ENCODE assay signal across 17 cellular contexts in genomic region chr3:196966526-196967401, GRCh38. TPM values are rescaled to one million over a fixed set of nuclear protein-coding genes. Genes with fewer than 3 reads are reported as not detected.
DNase-seq lines count a peak whose midpoint lies in the region; ATAC-seq and TF ChIP-seq lines count a peak whose summit lies in the region.
"Had no signal": no experiment of that assay in that cellular context is flagged by ENCODE, and none has a peak within 500 bp of the region (broad histone marks: within the 10 kb centered on the region; RNA-seq: fewer than 3 reads in every experiment).

No MANE protein-coding gene starts in this region.

- no peak for ATAC-seq in effector memory CD8-positive, alpha-beta T cell (replicated peaks)
- no peak for ATAC-seq in natural killer cell
- no peak for ATAC-seq in HG03175 (IDR thresholded peaks at IDR 0.05; ENCODE audit: unreplicated experiment)
- no peak for ATAC-seq in HG03108 (IDR thresholded peaks at IDR 0.05; ENCODE audit: unreplicated experiment)
- ATAC-seq: psoas muscle, upper lobe of right lung had no signal

- H3K4me1 ChIP-seq in CD4-positive, alpha-beta memory T cell (ENCODE audit: insufficient read depth, low read length): peaks cover 8% of the 10 kb centered on the region
- H3K4me1 ChIP-seq in HUES6 (ENCODE audit: control insufficient read depth, insufficient read depth, low read length): no peaks in the 10 kb centered on the region

- no peak overlapping the region for H3K9ac ChIP-seq in HUES6 (ENCODE audit: low read length)

- no peaks in the 10 kb centered on the region for H3K9me3 ChIP-seq in CD4-positive, alpha-beta memory T cell (ENCODE audit: control insufficient read depth in 1 of 2, low read length in 2 of 2)
- H3K9me3 ChIP-seq in HUES6 (ENCODE audit: control insufficient read depth, insufficient read depth, low read depth, low read length): peaks cover 5% of the 10 kb centered on the region
- H3K9me3 ChIP-seq: psoas muscle, upper lobe of right lung had no signal

- no peak overlapping the region for H3K27ac ChIP-seq in CD4-positive, alpha-beta memory T cell (ENCODE audit: low read depth, low read length)
- H3K27ac ChIP-seq in HUES6 (ENCODE audit: low read depth, low read length): no peak overlapping the region
- H3K27ac ChIP-seq: psoas muscle, upper lobe of right lung had no signal

- no peak overlapping the region for H3K27ac Mint-ChIP-seq in CD4-positive, alpha-beta memory T cell
- H3K27ac Mint-ChIP-seq in effector memory CD8-positive, alpha-beta T cell: peak overlapping the region in 1 of 2 donors; percentile 49
- no peak overlapping the region for H3K27ac Mint-ChIP-seq in natural killer cell

- H3K27me3 Mint-ChIP-seq in CD4-positive, alpha-beta memory T cell: no peaks in the 10 kb centered on the region
- no peaks in the 10 kb centered on the region for H3K27me3 Mint-ChIP-seq in effector memory CD8-positive, alpha-beta T cell
- no peaks in the 10 kb centered on the region for H3K27me3 Mint-ChIP-seq in natural killer cell (ENCODE audit: low read depth in 2 of 2)

- no peak for DNase-seq in CD4-positive, alpha-beta memory T cell
- DNase-seq in effector memory CD8-positive, alpha-beta T cell: no peak
- peak; percentile 9 for DNase-seq in natural killer cell
- no peak for DNase-seq in NCI-H446 (lab: John Stamatoyannopoulos, UW)
- DNase-seq in NCI-H510A treated with DMSO at 0.1 percent for 48 hours (lab: John Stamatoyannopoulos, UW): no peak
- DNase-seq: activated CD4-positive, CD25-positive, alpha-beta regulatory T cell; AML-193; DMS79 treated with DMSO at 0.1 percent for 48 hours; effector CD4-positive, alpha-beta T cell; midbrain; NCI-H1048; psoas muscle; stimulated activated CD4-positive, alpha-beta T cell treated with anti-CD3 and anti-CD28 coated beads, Interleukin-2, amount 100 ng/mL, for 48 hours; upper lobe of right lung had no signal

- TF ChIP-seq CTCF in natural killer cell (IDR thresholded peaks at IDR 0.05): no peak

- H3K36me3 Mint-ChIP-seq in CD4-positive, alpha-beta memory T cell: no peaks in the 10 kb centered on the region
- peaks cover 6% of the 10 kb centered on the region for H3K36me3 Mint-ChIP-seq in effector memory CD8-positive, alpha-beta T cell (ENCODE audit: insufficient read depth)
- no peaks in the 10 kb centered on the region for H3K36me3 Mint-ChIP-seq in natural killer cell

- peak overlapping the region in 5 of 8 donors; percentile 25 to 82 (median 65) for H3K4me3 Mint-ChIP-seq in CD4-positive, alpha-beta memory T cell
- peak overlapping the region; percentile 42 to 46 for H3K4me3 Mint-ChIP-seq in effector memory CD8-positive, alpha-beta T cell
- peak overlapping the region; percentile 73 for H3K4me3 Mint-ChIP-seq in natural killer cell

- no peak overlapping the region for H3K4me3 ChIP-seq in CD4-positive, alpha-beta memory T cell (ENCODE audit: low read length in 2 of 2)
- H3K4me3 ChIP-seq in HUES6 (ENCODE audit: low read depth, low read length): peak overlapping the region; percentile 35; the same call in 1 of the 2 replicates

- CTCF ChIA-PET in CD4-positive, alpha-beta memory T cell (lab: Charles Lee; ENCODE audit: partially characterized antibody): no interaction called here

- POLR2A ChIA-PET in CD4-positive, alpha-beta memory T cell (lab: Charles Lee; ENCODE audit: partially characterized antibody): interaction anchor here (2.9 kb wide), 1 partner anchor 25 kb away, joined by 12 read pairs; the partner anchor contains the start of gene NCBP2

- H3K36me3 ChIP-seq in CD4-positive, alpha-beta memory T cell (ENCODE audit: insufficient read depth, low read length): no peaks in the 10 kb centered on the region
- no peaks in the 10 kb centered on the region for H3K36me3 ChIP-seq in HUES6 (ENCODE audit: control insufficient read depth, insufficient read depth, low read length)
- H3K36me3 ChIP-seq: upper lobe of right lung had no signal

- no peaks in the 10 kb centered on the region for H3K9me3 Mint-ChIP-seq in CD4-positive, alpha-beta memory T cell
- H3K9me3 Mint-ChIP-seq in effector memory CD8-positive, alpha-beta T cell: no peaks in the 10 kb centered on the region
- no peaks in the 10 kb centered on the region for H3K9me3 Mint-ChIP-seq in natural killer cell

- peaks cover 0 to 16% (median 4%) of the 10 kb centered on the region in 4 donors for H3K4me1 Mint-ChIP-seq in CD4-positive, alpha-beta memory T cell
- peaks cover 3 to 9% of the 10 kb centered on the region in 2 donors for H3K4me1 Mint-ChIP-seq in effector memory CD8-positive, alpha-beta T cell (ENCODE audit: low read depth in 2 of 2)
- H3K4me1 Mint-ChIP-seq in natural killer cell: peaks cover 5 to 25% of the 10 kb centered on the region in 2 donors

- intact Hi-C loops in CD4-positive, alpha-beta memory T cell (cut with micrococcal nuclease): no loop called here
- intact Hi-C loops in natural killer cell (cut with micrococcal nuclease): loop anchor here (5.0 kb wide), 1 partner anchor 429 kb away; no protein-coding TSS in a partner anchor

- H3K27me3 ChIP-seq in CD4-positive, alpha-beta memory T cell (ENCODE audit: insufficient read depth, low read length): no peaks in the 10 kb centered on the region
- peaks cover 75% of the 10 kb centered on the region for H3K27me3 ChIP-seq in HUES6 (ENCODE audit: control insufficient read depth, insufficient read depth, low read length)
- H3K27me3 ChIP-seq: upper lobe of right lung had no signal

RNA-seq across cellular contexts. Expression of gene PIGZ, which starts 1.9 kb away (rescaled TPM):
- total RNA-seq in CD4-positive, alpha-beta memory T cell: 1 to 10 TPM in 1 of 2 experiments, under 1 TPM in 1; 0.33 to 1.2 TPM
- polyA plus RNA-seq in CD4-positive, alpha-beta memory T cell: under 1 TPM; 0.42 to 0.70 TPM
- 1 to 10 TPM; 2.2 to 2.3 (median 2.2) TPM for total RNA-seq in natural killer cell

RNA-seq across cellular contexts. Expression of gene NCBP2, which starts 24.4 kb away (rescaled TPM):
- total RNA-seq in CD4-positive, alpha-beta memory T cell: 10 to 100 TPM; 71.4 to 73.7 TPM
- 10 to 100 TPM; 65.1 to 82.2 TPM for polyA plus RNA-seq in CD4-positive, alpha-beta memory T cell
- 10 to 100 TPM; 32.3 to 44.1 (median 37.5) TPM for total RNA-seq in natural killer cell
